9 cellular contexts compared by ENCODE assay signal in genomic region chr10:4127518-4128315, GRCh38.
A peak's percentile ranks its signal among the peaks of the same experiment; 100 is the strongest.
DNase-seq lines count a peak whose midpoint lies in the region; ATAC-seq and TF ChIP-seq lines count a peak whose summit lies in the region.
"Had no signal": no experiment of that assay in that cellular context is flagged by ENCODE, and none has a peak within 500 bp of the region (broad histone marks: within the 10 kb centered on the region; RNA-seq: fewer than 3 reads in every experiment).

No MANE protein-coding gene starts in this region.

- peaks cover 0 to 17% (median 0%) of the 10 kb centered on the region in 3 donors for H3K4me1 ChIP-seq in gastroesophageal sphincter

- 78 to 79% methylated on average over 5 to 7 of the region's 7 CpGs for WGBS in gastroesophageal sphincter (ENCODE audit: low coverage in 1 of 2), 2 donors

- H3K27ac ChIP-seq in gastroesophageal sphincter, result peak overlapping the region in 1 of 4 donors; percentile 29

- H3K27me3 ChIP-seq in gastroesophageal sphincter, result no peaks in the 10 kb centered on the region

- DNase-seq in GDM1 (lab: John Stamatoyannopoulos, UW) (peak; percentile 18), KBM-7 (peak; percentile 72), posterior vena cava (ENCODE audit: low spot score) (no peak), 8988T (no peak), NCI-H1694 treated with DMSO at 0.1 percent for 48 hours (lab: John Stamatoyannopoulos, UW) (no peak)
- no peak for DNase-seq in activated CD4-positive, CD25-positive, alpha-beta regulatory T cell (lab: John Stamatoyannopoulos, UW)

- in situ Hi-C loops in KBM-7 (cut with MboI; ENCODE audit: low pct_unique_long_range_greater_than_20kb, low sequenced_read_pairs), result no loop called here

- intact Hi-C loops in posterior vena cava (cut with DNase I), result no loop called here

- no peak overlapping the region for H3K4me3 ChIP-seq in gastroesophageal sphincter

- TF ChIP-seq POLR2A in gastroesophageal sphincter (IDR thresholded peaks at IDR 0.05), result no peak

- no peak for TF ChIP-seq CTCF in gastroesophageal sphincter (IDR thresholded peaks at IDR 0.05)

- TF ChIP-seq EP300 in gastroesophageal sphincter (IDR thresholded peaks at IDR 0.05), result no peak

- ATAC-seq in GM21423 (IDR thresholded peaks at IDR 0.05; ENCODE audit: unreplicated experiment) (peak; percentile 57), gastroesophageal sphincter (peak; percentile 38)
- ATAC-seq: HCT116 had no signal

- H3K9me3 ChIP-seq in gastroesophageal sphincter, result peaks cover 0 to 17% (median 0%) of the 10 kb centered on the region in 3 donors

- no peaks in the 10 kb centered on the region for H3K36me3 ChIP-seq in gastroesophageal sphincter

Comparison
In these comparisons a context has a peak if more than half of its experiments do, and no peak if none do; other contexts are left out.
1. DNase-seq: peak in GDM1 (single experiment) and KBM-7 (single experiment); none in posterior vena cava (single experiment), 8988T (single experiment), activated CD4-positive, CD25-positive, alpha-beta regulatory T cell (0 of 4) and NCI-H1694 treated with DMSO at 0.1 percent for 48 hours (single experiment).